ENCODE assay signal across 1 cellular context in genomic region chr7:112450807-112451661, GRCh38.
TF ChIP-seq lines count a peak whose summit lies in the region.

No MANE protein-coding gene starts in this region.

TF ChIP-seq in K562, 482 proteins besides CTCF, POLR2A, EP300 and RAD21 (continued from another document and continues in another):
- TF ChIP-seq IFI16 (CRISPR knock-in tag; IDR thresholded peaks at IDR 0.05): no peak
- peak; percentile 82; the same call in 1 of the 2 replicates for TF ChIP-seq NR4A1 (CRISPR knock-in tag; IDR thresholded peaks at IDR 0.05)
- peak; percentile 68 for TF ChIP-seq NR4A1 (tag; IDR thresholded peaks at IDR 0.05)
- TF ChIP-seq POLR2G (IDR thresholded peaks at IDR 0.05; ENCODE audit: low read depth, low read length): peak; percentile 88
- peak; percentile 62 for TF ChIP-seq TAF1 (IDR thresholded peaks at IDR 0.05; ENCODE audit: control insufficient read depth, extremely low read depth, insufficient read depth, low read length, severe bottlenecking)
- no peak for TF ChIP-seq MXD1 (CRISPR knock-in tag; IDR thresholded peaks at IDR 0.05; ENCODE audit: borderline replicate concordance, poor library complexity, severe bottlenecking)
- peak; percentile 54 for TF ChIP-seq PHB (CRISPR knock-in tag; IDR thresholded peaks at IDR 0.05)
- no peak for TF ChIP-seq HOXB6 (CRISPR knock-in tag; IDR thresholded peaks at IDR 0.05; ENCODE audit: borderline replicate concordance)
- no peak for TF ChIP-seq ZNF785 (CRISPR knock-in tag; IDR thresholded peaks at IDR 0.05)
- no peak for TF ChIP-seq HEY1 (CRISPR knock-in tag; IDR thresholded peaks at IDR 0.05; ENCODE audit: borderline replicate concordance)
- TF ChIP-seq MAFF (IDR thresholded peaks at IDR 0.05; ENCODE audit: low read length): peak; percentile 51; the same call in 1 of the 2 replicates
- no peak for TF ChIP-seq NR0B1 (IDR thresholded peaks at IDR 0.05; ENCODE audit: partially characterized antibody)
- no peak for TF ChIP-seq HNRNPH1 (optimal IDR thresholded peaks at IDR 0.05; ENCODE audit: low read depth, low read length)
- TF ChIP-seq ESRRA (IDR thresholded peaks at IDR 0.05; ENCODE audit: borderline replicate concordance, low read depth): peak; percentile 26; the same call in 1 of the 2 replicates
- peak; percentile 86 for TF ChIP-seq ZBTB2 (IDR thresholded peaks at IDR 0.05)
- 0 out of 2 replicates have a peak, but pooled peaks have one; percentile 25 for TF ChIP-seq NR2C1 (IDR thresholded peaks at IDR 0.05)
- peak; percentile 68; the same call in 1 of the 2 replicates for TF ChIP-seq NR2C1 (tag; IDR thresholded peaks at IDR 0.05)
- TF ChIP-seq ZNF174 (CRISPR knock-in tag; IDR thresholded peaks at IDR 0.05): no peak
- peak; percentile 56; the same call in 1 of the 2 replicates for TF ChIP-seq ZNF589 (CRISPR knock-in tag; IDR thresholded peaks at IDR 0.05; ENCODE audit: low read depth)
- TF ChIP-seq ATF6 (CRISPR knock-in tag; IDR thresholded peaks at IDR 0.05): no peak; the same call in 1 of the 2 replicates
- no peak for TF ChIP-seq ZNF444 (CRISPR knock-in tag; IDR thresholded peaks at IDR 0.05)
- TF ChIP-seq JUN (IDR thresholded peaks at IDR 0.05; ENCODE audit: borderline replicate concordance, low read depth, low read length): 0 out of 2 replicates have a peak, but pooled peaks have one; percentile 11
- TF ChIP-seq JUN (CRISPR knock-in tag; IDR thresholded peaks at IDR 0.05; ENCODE audit: borderline replicate concordance): no peak
- TF ChIP-seq TCF15 (CRISPR knock-in tag; IDR thresholded peaks at IDR 0.05): no peak
- TF ChIP-seq MNT (conservative IDR thresholded peaks at IDR 0.05): peak; percentile 88 to 92
- TF ChIP-seq ZNF79 (CRISPR knock-in tag; IDR thresholded peaks at IDR 0.05; ENCODE audit: low read depth): no peak
- TF ChIP-seq KLF1 (tag; IDR thresholded peaks at IDR 0.05): no peak; the same call in 1 of the 2 replicates
- no peak for TF ChIP-seq ZFP36 (IDR thresholded peaks at IDR 0.05; ENCODE audit: low read depth, low read length, partially characterized antibody)
- TF ChIP-seq POU5F1 (IDR thresholded peaks at IDR 0.05; ENCODE audit: borderline replicate concordance, low read depth, low read length, partially characterized antibody): peak; percentile 76
- no peak; a peak in 1 of 4 replicates for TF ChIP-seq ARNT (IDR thresholded peaks at IDR 0.05)
- TF ChIP-seq RBBP5 (IDR thresholded peaks at IDR 0.05; ENCODE audit: borderline replicate concordance, insufficient read depth, low read length, poor library complexity, severe bottlenecking): peak; percentile 98
- no peak for TF ChIP-seq YBX1 (IDR thresholded peaks at IDR 0.05)
- no peak for TF ChIP-seq CREBBP (IDR thresholded peaks at IDR 0.05; ENCODE audit: low read depth, low read length)
- TF ChIP-seq KHSRP (IDR thresholded peaks at IDR 0.05): peak; percentile 63; the same call in 1 of the 2 replicates
- TF ChIP-seq ZNF639 (CRISPR knock-in tag; conservative IDR thresholded peaks at IDR 0.05 in 1 of 2, IDR thresholded peaks at IDR 0.05 in 1 of 2): peak in 1 of 2 experiments; percentile 85; a peak in 2 of 4 replicates
- TF ChIP-seq PRPF4 (IDR thresholded peaks at IDR 0.05; ENCODE audit: insufficient read depth, low read depth, low read length, poor library complexity, severe bottlenecking): peak; percentile 83
- TF ChIP-seq NR2F6 (CRISPR knock-in tag; IDR thresholded peaks at IDR 0.05): no peak
- TF ChIP-seq KLF6 (CRISPR knock-in tag; IDR thresholded peaks at IDR 0.05; ENCODE audit: borderline replicate concordance): no peak
- peak; percentile 42; the same call in 1 of the 2 replicates for TF ChIP-seq ATF1 (CRISPR knock-in tag; IDR thresholded peaks at IDR 0.05)
- peak; percentile 11; the same call in 1 of the 2 replicates for TF ChIP-seq ATF1 (tag; IDR thresholded peaks at IDR 0.05)
- no peak for TF ChIP-seq PURB (CRISPR knock-in tag; IDR thresholded peaks at IDR 0.05; ENCODE audit: low read depth)
- TF ChIP-seq SIX5 (IDR thresholded peaks at IDR 0.05; ENCODE audit: borderline replicate concordance in 1 of 2, insufficient read depth in 1 of 2, low read depth in 1 of 2, low read length in 2 of 2): peak; percentile 96 to 97
- peak in 1 of 2 experiments; percentile 16; a peak in 1 of 4 replicates for TF ChIP-seq UBTF (IDR thresholded peaks at IDR 0.05; ENCODE audit: borderline replicate concordance in 1 of 2, low read depth in 2 of 2, low read length in 2 of 2)
- TF ChIP-seq TFAM (CRISPR knock-in tag; conservative IDR thresholded peaks at IDR 0.05): no peak
- 0 out of 2 replicates have a peak, but pooled peaks have one; percentile 58 for TF ChIP-seq HDGF (IDR thresholded peaks at IDR 0.05)
- no peak for TF ChIP-seq MBD1 (CRISPR knock-in tag; IDR thresholded peaks at IDR 0.05)
- no peak for TF ChIP-seq IRF2 (CRISPR knock-in tag; IDR thresholded peaks at IDR 0.05)
- no peak; the same call in 1 of the 2 replicates for TF ChIP-seq GTF2E2 (tag; IDR thresholded peaks at IDR 0.05)
- TF ChIP-seq FOXO4 (CRISPR knock-in tag; IDR thresholded peaks at IDR 0.05): 0 out of 2 replicates have a peak, but pooled peaks have one; percentile 17
- TF ChIP-seq CBFA2T2 (conservative IDR thresholded peaks at IDR 0.05): no peak
- no peak for TF ChIP-seq PATZ1 (CRISPR knock-in tag; IDR thresholded peaks at IDR 0.05; ENCODE audit: borderline replicate concordance)
- no peak for TF ChIP-seq ZNF347 (CRISPR knock-in tag; IDR thresholded peaks at IDR 0.05; ENCODE audit: low read depth)
